In genomic region chr13:50129065-50129922, GRCh38 we compare ENCODE assay signal across 8 cellular contexts.
DNase-seq lines count a peak whose midpoint lies in the region; ATAC-seq and TF ChIP-seq lines count a peak whose summit lies in the region.
"Had no signal": no experiment of that assay in that cellular context is flagged by ENCODE, and none has a peak within 500 bp of the region (broad histone marks: within the 10 kb centered on the region; RNA-seq: fewer than 3 reads in every experiment).

No MANE protein-coding gene starts in this region.

- TF ChIP-seq CTCF in HFFc6 (IDR thresholded peaks at IDR 0.05), result no peak

- peaks cover 19% of the 10 kb centered on the region for H3K9me3 Mint-ChIP-seq in HFFc6
- no peaks in the 10 kb centered on the region for H3K9me3 Mint-ChIP-seq in activated T-helper 17 cell treated with anti-CD3 and anti-CD28 coated beads, Interleukin-2, amount 50 U/mL, for 72 hours

- peaks cover 31% of the 10 kb centered on the region for H3K4me1 Mint-ChIP-seq in HFFc6 (ENCODE audit: low read depth)
- H3K4me1 Mint-ChIP-seq in activated T-helper 17 cell treated with anti-CD3 and anti-CD28 coated beads, Interleukin-2, amount 50 U/mL, for 72 hours, result peaks cover 30% of the 10 kb centered on the region

- no peaks in the 10 kb centered on the region for H3K36me3 ChIP-seq in stomach smooth muscle (ENCODE audit: control insufficient read depth in 2 of 2, insufficient read depth in 2 of 2, low read length in 2 of 2)

- no peak overlapping the region for H3K27ac Mint-ChIP-seq in HFFc6
- H3K27ac Mint-ChIP-seq in activated T-helper 17 cell treated with anti-CD3 and anti-CD28 coated beads, Interleukin-2, amount 50 U/mL, for 72 hours, result peak overlapping the region; percentile 86

- H3K4me1 ChIP-seq in stomach smooth muscle (ENCODE audit: control insufficient read depth, insufficient read depth, low read length), result peaks cover 29% of the 10 kb centered on the region

- peak; percentile 30 for ATAC-seq in activated T-helper 17 cell treated with anti-CD3 and anti-CD28 coated beads, Interleukin-2, amount 50 U/mL, for 72 hours (replicated peaks)
- no peak for ATAC-seq in GM21528 (IDR thresholded peaks at IDR 0.05; ENCODE audit: low FRiP score, unreplicated experiment)

- H3K9me3 ChIP-seq in stomach smooth muscle (ENCODE audit: control insufficient read depth in 2 of 2, low read length in 2 of 2), result no peaks in the 10 kb centered on the region

- peaks cover 45 to 71% of the 10 kb centered on the region in 2 donors for H3K27me3 ChIP-seq in stomach smooth muscle (ENCODE audit: control insufficient read depth in 1 of 2, insufficient read depth in 2 of 2, low read length in 2 of 2)

- no peak overlapping the region for H3K9ac ChIP-seq in stomach smooth muscle (ENCODE audit: low read length in 2 of 2)

- H3K4me3 ChIP-seq in iPS-11a (ENCODE audit: low read depth, low read length) (peak overlapping the region; percentile 17), stomach smooth muscle (ENCODE audit: low read length in 2 of 2) (peak overlapping the region; percentile 59 to 70)

- peaks cover 60% of the 10 kb centered on the region for H3K27me3 Mint-ChIP-seq in HFFc6 (ENCODE audit: insufficient read depth)
- H3K27me3 Mint-ChIP-seq in activated T-helper 17 cell treated with anti-CD3 and anti-CD28 coated beads, Interleukin-2, amount 50 U/mL, for 72 hours, result peaks cover 13% of the 10 kb centered on the region

- H3K4me3 Mint-ChIP-seq in HFFc6, result peak overlapping the region; percentile 69
- peak overlapping the region; percentile 92 for H3K4me3 Mint-ChIP-seq in activated T-helper 17 cell treated with anti-CD3 and anti-CD28 coated beads, Interleukin-2, amount 50 U/mL, for 72 hours

- no peak for DNase-seq in HFFc6
- no peak for DNase-seq in activated gamma-delta T cell treated with Interleukin-2 at 50 U/mL for 16 hours
- DNase-seq in superior temporal gyrus (ENCODE audit: extremely low spot score), result no peak

- no peak overlapping the region for H3K27ac ChIP-seq in stomach smooth muscle (ENCODE audit: low read length)
- H3K27ac ChIP-seq: epithelial cell of prostate had no signal

- H3K36me3 Mint-ChIP-seq in HFFc6 (ENCODE audit: low read depth), result peaks cover 20% of the 10 kb centered on the region; the same call in 1 of the 2 replicates
- H3K36me3 Mint-ChIP-seq in activated T-helper 17 cell treated with anti-CD3 and anti-CD28 coated beads, Interleukin-2, amount 50 U/mL, for 72 hours (ENCODE audit: low read depth), result peaks cover 15% of the 10 kb centered on the region
